17 cellular contexts compared by ENCODE assay signal in genomic region chr3:17430574-17430973, GRCh38.
DNase-seq lines count a peak whose midpoint lies in the region; ATAC-seq and TF ChIP-seq lines count a peak whose summit lies in the region.
"Had no signal": no experiment of that assay in that cellular context is flagged by ENCODE, and none has a peak within 500 bp of the region (broad histone marks: within the 10 kb centered on the region; RNA-seq: fewer than 3 reads in every experiment).

No MANE protein-coding gene starts in this region.

- H3K27me3 Mint-ChIP-seq in endothelial cell (ENCODE audit: unreplicated experiment) = peaks cover 1% of the 10 kb centered on the region
- H3K27me3 Mint-ChIP-seq: CD4-positive, CD25-positive, alpha-beta regulatory T cell; IgD-negative memory B cell had no signal

- H3K4me1 ChIP-seq in GM23248 (ENCODE audit: insufficient read depth) = peaks cover 19% of the 10 kb centered on the region
- H3K4me1 ChIP-seq: BE2C, SJSA1 had no signal

- peak overlapping the region; percentile 53 for H3K27ac Mint-ChIP-seq in endothelial cell (ENCODE audit: unreplicated experiment)
- H3K27ac Mint-ChIP-seq: CD4-positive, CD25-positive, alpha-beta regulatory T cell; IgD-negative memory B cell had no signal

- no peaks in the 10 kb centered on the region for H4K20me1 ChIP-seq in GM23248 (ENCODE audit: insufficient read depth)

- peak; percentile 11 for DNase-seq in NCI-H2171 treated with DMSO at 0.1 percent for 48 hours (lab: John Stamatoyannopoulos, UW)
- DNase-seq in NCI-H2171 (lab: John Stamatoyannopoulos, UW) = no peak
- DNase-seq in NCI-H1694 treated with DMSO at 0.1 percent for 48 hours (lab: John Stamatoyannopoulos, UW) = peak; percentile 43
- DNase-seq in endothelial cell (ENCODE audit: low spot score) = no peak
- no peak for DNase-seq in NAMALWA (ENCODE audit: low spot score)
- DNase-seq in GM23248 = no peak
- DNase-seq: 8988T, BE2C, COR-L47, GOT3, MG63, NCI-H2081 treated with DMSO at 0.1 percent for 48 hours had no signal

- H3F3A ChIP-seq in GM23248 (ENCODE audit: insufficient read depth) = peaks cover 6% of the 10 kb centered on the region; the same call in 1 of the 2 replicates

- no peaks in the 10 kb centered on the region for H3K9me3 Mint-ChIP-seq in endothelial cell (ENCODE audit: unreplicated experiment)
- H3K9me3 Mint-ChIP-seq: IgD-negative memory B cell had no signal

- H3K9me3 ChIP-seq in GM23248 (ENCODE audit: low read depth) = no peaks in the 10 kb centered on the region
- H3K9me3 ChIP-seq: BE2C, MG63, SJSA1 had no signal

- H3K36me3 ChIP-seq in GM23248 (ENCODE audit: low read depth) = no peaks in the 10 kb centered on the region
- H3K36me3 ChIP-seq: BE2C, MG63, SJSA1 had no signal

- no peak for ATAC-seq in HG03354 (IDR thresholded peaks at IDR 0.05; ENCODE audit: poor library complexity, severe bottlenecking, unreplicated experiment)
- no peak for ATAC-seq in GM21737 (IDR thresholded peaks at IDR 0.05; ENCODE audit: unreplicated experiment)

- no peak overlapping the region for H3K4me3 ChIP-seq in GM23248
- H3K4me3 ChIP-seq: MG63, SJSA1 had no signal

- no peak overlapping the region for H3K4me3 Mint-ChIP-seq in endothelial cell (ENCODE audit: unreplicated experiment)
- H3K4me3 Mint-ChIP-seq: CD4-positive, CD25-positive, alpha-beta regulatory T cell; IgD-negative memory B cell had no signal

- H3K9me2 ChIP-seq in GM23248 (ENCODE audit: insufficient read depth) = no peaks in the 10 kb centered on the region

- no peaks in the 10 kb centered on the region for H3K4me1 Mint-ChIP-seq in endothelial cell (ENCODE audit: unreplicated experiment)

- H3K9ac ChIP-seq in GM23248 = no peak overlapping the region

- no peak overlapping the region for H3K4me2 ChIP-seq in GM23248 (ENCODE audit: unreplicated experiment)

- in situ Hi-C loops in GM23248 (cut with MboI) = loop anchor here (10.0 kb wide), 1 partner anchor 404 kb away; no protein-coding TSS in a partner anchor

- no peaks in the 10 kb centered on the region for H3K36me3 Mint-ChIP-seq in endothelial cell (ENCODE audit: low read depth, unreplicated experiment)
- H3K36me3 Mint-ChIP-seq: CD4-positive, CD25-positive, alpha-beta regulatory T cell had no signal

- H3K27ac ChIP-seq in GM23248 = no peak overlapping the region
- H3K27ac ChIP-seq: SJSA1 had no signal

- no peaks in the 10 kb centered on the region for H3K27me3 ChIP-seq in GM23248 (replicated peaks; ENCODE audit: insufficient read depth)
- H3K27me3 ChIP-seq: BE2C, MG63, SJSA1 had no signal

- WGBS in GM23248 (ENCODE audit: low coverage in 1 of 2, low lambda C conversion rate in 2 of 2, missing lambda C conversion rate in 2 of 2), 2 experiments = 57 to 63% methylated on average over 3 of the region's 3 CpGs

- H2AFZ ChIP-seq in GM23248 = no peak overlapping the region

- TF ChIP-seq CTCF in endothelial cell (IDR thresholded peaks at IDR 0.05; ENCODE audit: unreplicated experiment) = no peak

- H3K79me2 ChIP-seq in GM23248 (ENCODE audit: insufficient read depth) = no peaks in the 10 kb centered on the region

Comparison
In these comparisons a context has a peak if more than half of its experiments do, and no peak if none do; other contexts are left out.
1. DNase-seq: peak in NCI-H2171 treated with DMSO at 0.1 percent for 48 hours (single experiment) and NCI-H1694 treated with DMSO at 0.1 percent for 48 hours (single experiment); none in NCI-H2171 (single experiment), endothelial cell (single experiment), NAMALWA (single experiment) and GM23248 (single experiment).